In genomic region chr4:38073596-38074234, GRCh38 we compare ENCODE assay signal across 1 cellular context.
TF ChIP-seq lines count a peak whose summit lies in the region.

No MANE protein-coding gene starts in this region.

TF ChIP-seq in GM12878, 131 proteins besides CTCF, POLR2A, EP300 and RAD21:
- TF ChIP-seq ZSCAN29 (IDR thresholded peaks at IDR 0.05) (no peak), POLR2AphosphoS5 (IDR thresholded peaks at IDR 0.05; ENCODE audit: low read length) (peak; percentile 60)
TF ChIP-seq in GM12878: peak in this region for 1.
